Comparison of ENCODE assay signal across 1 cellular context in the genomic region with DNA sequence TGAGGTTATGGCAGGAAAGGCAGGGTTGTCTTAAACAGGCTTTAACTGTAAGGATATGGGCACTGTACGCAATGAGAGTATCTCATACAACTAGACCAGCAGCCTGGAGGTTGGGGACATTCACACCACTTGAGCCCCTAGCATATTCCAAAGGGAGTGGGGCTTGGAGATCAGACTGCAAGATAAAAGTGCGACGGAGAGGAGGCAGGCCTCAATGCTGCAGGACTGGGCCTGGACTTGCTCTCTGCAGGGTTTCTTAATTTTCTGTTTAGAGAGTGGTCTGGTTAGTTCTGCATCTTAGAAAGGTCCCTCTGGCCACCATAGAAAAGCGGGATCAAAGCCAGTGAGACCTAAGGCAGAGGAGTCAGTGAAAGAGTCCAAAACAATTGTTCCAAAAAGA.
TF ChIP-seq lines count a peak whose summit lies in the region.

No MANE protein-coding gene starts in this region.

TF ChIP-seq in K562, 482 proteins besides CTCF, POLR2A, EP300 and RAD21 (continued from another document):
- TF ChIP-seq MYC (IDR thresholded peaks at IDR 0.05; ENCODE audit: low read depth, low read length): no peak
- no peak for TF ChIP-seq MYC (CRISPR knock-in tag; IDR thresholded peaks at IDR 0.05; ENCODE audit: borderline replicate concordance, low read depth)
- no peak for TF ChIP-seq MED1 (CRISPR knock-in tag; IDR thresholded peaks at IDR 0.05; ENCODE audit: borderline replicate concordance)
- TF ChIP-seq ZNF140 (CRISPR knock-in tag; IDR thresholded peaks at IDR 0.05): no peak
- no peak for TF ChIP-seq BMI1 (IDR thresholded peaks at IDR 0.05; ENCODE audit: low read length)
- TF ChIP-seq DDX20 (tag; IDR thresholded peaks at IDR 0.05; ENCODE audit: low read depth): no peak
- no peak for TF ChIP-seq KLF1 (tag; IDR thresholded peaks at IDR 0.05)
- TF ChIP-seq CBFA2T3 (IDR thresholded peaks at IDR 0.05): no peak
- TF ChIP-seq PTBP1 (IDR thresholded peaks at IDR 0.05; ENCODE audit: low read depth, low read length): no peak
- no peak for TF ChIP-seq JUND (IDR thresholded peaks at IDR 0.05; ENCODE audit: borderline replicate concordance, low read depth, low read length)
- no peak for TF ChIP-seq JUND (tag; IDR thresholded peaks at IDR 0.05; ENCODE audit: borderline replicate concordance, low read depth, low read length)
- TF ChIP-seq ZNF699 (CRISPR knock-in tag; IDR thresholded peaks at IDR 0.05; ENCODE audit: insufficient replicate concordance): no peak
- no peak for TF ChIP-seq U2AF2 (optimal IDR thresholded peaks at IDR 0.05; ENCODE audit: low read depth, low read length)
- TF ChIP-seq NEUROD1 (IDR thresholded peaks at IDR 0.05; ENCODE audit: borderline replicate concordance, low read depth, low read length, partially characterized antibody): no peak
- TF ChIP-seq, protein P1, sequence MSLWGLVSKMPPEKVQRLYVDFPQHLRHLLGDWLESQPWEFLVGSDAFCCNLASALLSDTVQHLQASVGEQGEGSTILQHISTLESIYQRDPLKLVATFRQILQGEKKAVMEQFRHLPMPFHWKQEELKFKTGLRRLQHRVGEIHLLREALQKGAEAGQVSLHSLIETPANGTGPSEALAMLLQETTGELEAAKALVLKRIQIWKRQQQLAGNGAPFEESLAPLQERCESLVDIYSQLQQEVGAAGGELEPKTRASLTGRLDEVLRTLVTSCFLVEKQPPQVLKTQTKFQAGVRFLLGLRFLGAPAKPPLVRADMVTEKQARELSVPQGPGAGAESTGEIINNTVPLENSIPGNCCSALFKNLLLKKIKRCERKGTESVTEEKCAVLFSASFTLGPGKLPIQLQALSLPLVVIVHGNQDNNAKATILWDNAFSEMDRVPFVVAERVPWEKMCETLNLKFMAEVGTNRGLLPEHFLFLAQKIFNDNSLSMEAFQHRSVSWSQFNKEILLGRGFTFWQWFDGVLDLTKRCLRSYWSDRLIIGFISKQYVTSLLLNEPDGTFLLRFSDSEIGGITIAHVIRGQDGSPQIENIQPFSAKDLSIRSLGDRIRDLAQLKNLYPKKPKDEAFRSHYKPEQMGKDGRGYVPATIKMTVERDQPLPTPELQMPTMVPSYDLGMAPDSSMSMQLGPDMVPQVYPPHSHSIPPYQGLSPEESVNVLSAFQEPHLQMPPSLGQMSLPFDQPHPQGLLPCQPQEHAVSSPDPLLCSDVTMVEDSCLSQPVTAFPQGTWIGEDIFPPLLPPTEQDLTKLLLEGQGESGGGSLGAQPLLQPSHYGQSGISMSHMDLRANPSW (CRISPR knock-in tag; IDR thresholded peaks at IDR 0.05): no peak
